Comparison of ENCODE assay signal across 1 cellular context in genomic region chr4:147513952-147514351, GRCh38.
TF ChIP-seq lines count a peak whose summit lies in the region.

No MANE protein-coding gene starts in this region.

TF ChIP-seq in SK-N-SH, 30 proteins besides CTCF, POLR2A, EP300 and RAD21 (continued from another document):
- TF ChIP-seq YY1 (IDR thresholded peaks at IDR 0.05; ENCODE audit: low read depth) = no peak
